In genomic region chr16:89921699-89922476, GRCh38 we compare ENCODE assay signal across 8 cellular contexts. TPM values are rescaled to one million over a fixed set of nuclear protein-coding genes. Genes with fewer than 3 reads are reported as not detected.
A peak's percentile ranks its signal among the peaks of the same experiment; 100 is the strongest.
DNase-seq lines count a peak whose midpoint lies in the region; ATAC-seq, FAIRE-seq and TF ChIP-seq lines count a peak whose summit lies in the region.

No MANE protein-coding gene starts in this region.

- H3K36me3 ChIP-seq in HUES6 (ENCODE audit: control insufficient read depth, insufficient read depth, low read length) = no peaks in the 10 kb centered on the region

- H3K36me3 Mint-ChIP-seq in CD4-positive, alpha-beta T cell (ENCODE audit: low read depth) = no peaks in the 10 kb centered on the region
- H3K36me3 Mint-ChIP-seq in nephron (ENCODE audit: low read depth) = no peaks in the 10 kb centered on the region

- POLR2A ChIA-PET in CD4-positive, alpha-beta T cell (lab: Charles Lee) = no interaction called here

- intact Hi-C loops in CD4-positive, alpha-beta T cell (cut with DNase I, micrococcal nuclease) = no loop called here

- peaks cover 52% of the 10 kb centered on the region for H3K4me1 ChIP-seq in HUES6 (ENCODE audit: control insufficient read depth, insufficient read depth, low read length)

- TF ChIP-seq POLR2A in GM12891 (IDR thresholded peaks at IDR 0.05; ENCODE audit: low read depth, low read length) = no peak

- H3K27ac ChIP-seq in CD4-positive, alpha-beta T cell (ENCODE audit: low read depth, low read length) = no peak overlapping the region
- H3K27ac ChIP-seq in HUES6 (ENCODE audit: low read depth, low read length) = peak overlapping the region; percentile 94; the same call in 1 of the 2 replicates

- H3K9ac ChIP-seq in HUES6 (ENCODE audit: low read length) = peak overlapping the region; percentile 92

- peak overlapping the region; percentile 34 for H3K4me3 Mint-ChIP-seq in CD4-positive, alpha-beta T cell
- peak overlapping the region; percentile 91 to 92 (median 91) for H3K4me3 Mint-ChIP-seq in nephron

- no peaks in the 10 kb centered on the region for H3K9me3 Mint-ChIP-seq in CD4-positive, alpha-beta T cell
- H3K9me3 Mint-ChIP-seq in nephron = no peaks in the 10 kb centered on the region

- H3K4me1 Mint-ChIP-seq in CD4-positive, alpha-beta T cell (ENCODE audit: low read depth) = peaks cover 49% of the 10 kb centered on the region
- peaks cover 10% of the 10 kb centered on the region for H3K4me1 Mint-ChIP-seq in nephron

- H3K27me3 Mint-ChIP-seq in CD4-positive, alpha-beta T cell = peaks cover 20% of the 10 kb centered on the region
- H3K27me3 Mint-ChIP-seq in nephron (ENCODE audit: low read depth) = peaks cover 54% of the 10 kb centered on the region

- no peak for TF ChIP-seq CTCF in CD4-positive, alpha-beta T cell (IDR thresholded peaks at IDR 0.05)
- no peak for TF ChIP-seq CTCF in WI38 (IDR thresholded peaks at IDR 0.05; ENCODE audit: low read depth, low read length)
- no peak for TF ChIP-seq CTCF in fibroblast of pulmonary artery (IDR thresholded peaks at IDR 0.05; ENCODE audit: low read length, missing control alignments)
- TF ChIP-seq CTCF in nephron (IDR thresholded peaks at IDR 0.05; ENCODE audit: unreplicated experiment in 3 of 3) = no peak

- FAIRE-seq in GM12891 (lab: Jason Lieb, UNC) = no peak

- H3K27me3 ChIP-seq in CD4-positive, alpha-beta T cell (ENCODE audit: control insufficient read depth, insufficient read depth, low read length) = peaks cover 44% of the 10 kb centered on the region
- peaks cover 4% of the 10 kb centered on the region for H3K27me3 ChIP-seq in HUES6 (ENCODE audit: control insufficient read depth, insufficient read depth, low read length)

- H3K4me3 ChIP-seq in HUES6 (ENCODE audit: low read depth, low read length) = peak overlapping the region; percentile 76
- peak overlapping the region; percentile 78 for H3K4me3 ChIP-seq in WI38 (ENCODE audit: low read depth, low read length)
- H3K4me3 ChIP-seq in fibroblast of pulmonary artery (replicated peaks; ENCODE audit: low read depth, low read length) = peak overlapping the region; percentile 83

- no peak for DNase-seq in CD4-positive, alpha-beta T cell
- DNase-seq in fibroblast of pulmonary artery (ENCODE audit: low read depth) (peak; percentile 93), cortex of kidney (lab: John Stamatoyannopoulos, UW) (no peak), NCI-H524 (lab: John Stamatoyannopoulos, UW) (no peak), GM12891 (ENCODE audit: insufficient read length, low spot score) (no peak)

- CTCF ChIA-PET in CD4-positive, alpha-beta T cell (lab: Charles Lee) = interaction anchor here (1.6 kb wide), 1 partner anchor 12 kb away, joined by 8 read pairs; no protein-coding TSS in a partner anchor

- H3K9me3 ChIP-seq in CD4-positive, alpha-beta T cell (ENCODE audit: control insufficient read depth, low read length) = no peaks in the 10 kb centered on the region
- no peaks in the 10 kb centered on the region for H3K9me3 ChIP-seq in HUES6 (ENCODE audit: control insufficient read depth, insufficient read depth, low read depth, low read length)

- H3K27ac Mint-ChIP-seq in CD4-positive, alpha-beta T cell = no peak overlapping the region
- H3K27ac Mint-ChIP-seq in nephron = peak overlapping the region; percentile 72 to 81 (median 76)

- no peak for ATAC-seq in CD4-positive, alpha-beta T cell (ENCODE audit: poor library complexity)

TF ChIP-seq in GM12891, 5 proteins besides CTCF, POLR2A, EP300 and RAD21:
- TF ChIP-seq SPI1 (IDR thresholded peaks at IDR 0.05; ENCODE audit: low read depth, low read length) (no peak), POLR2AphosphoS5 (IDR thresholded peaks at IDR 0.05; ENCODE audit: low read depth, low read length) (no peak), TAF1 (IDR thresholded peaks at IDR 0.05; ENCODE audit: low read depth, low read length) (no peak), POU2F2 (IDR thresholded peaks at IDR 0.05; ENCODE audit: low read depth, low read length) (no peak), PAX5 (IDR thresholded peaks at IDR 0.05; ENCODE audit: insufficient read depth, low read length, severe bottlenecking) (no peak)
TF ChIP-seq in GM12891: peak in this region for 0.

RNA-seq across cellular contexts. Expression of gene TUBB3, which starts 1.3 kb away (rescaled TPM):
- total RNA-seq in CD4-positive, alpha-beta T cell = under 1 TPM; 0.78 to 0.88 TPM
- polyA plus RNA-seq in GM12891 (2012; ENCODE audit: low read depth, missing spikeins) = 1.6 TPM

RNA-seq across cellular contexts. Expression of gene MC1R, which starts 3.2 kb away (rescaled TPM):
- 1 to 10 TPM; 6.7 to 6.9 TPM for total RNA-seq in CD4-positive, alpha-beta T cell
- 0.67 TPM for polyA plus RNA-seq in GM12891 (2012; ENCODE audit: low read depth, missing spikeins)

RNA-seq across cellular contexts. Expression of gene DEF8, which starts 26.7 kb away (rescaled TPM):
- total RNA-seq in CD4-positive, alpha-beta T cell = 10 to 100 TPM; 30.7 to 36.3 TPM
- 22.5 TPM for polyA plus RNA-seq in GM12891 (2012; ENCODE audit: low read depth, missing spikeins)

RNA-seq across cellular contexts. Expression of gene TCF25, which starts 48.5 kb away (rescaled TPM):
- total RNA-seq in CD4-positive, alpha-beta T cell = 100 to 1,000 TPM; 306 to 307 TPM
- 115 TPM for polyA plus RNA-seq in GM12891 (2012; ENCODE audit: low read depth, missing spikeins)
